In the genomic region with DNA sequence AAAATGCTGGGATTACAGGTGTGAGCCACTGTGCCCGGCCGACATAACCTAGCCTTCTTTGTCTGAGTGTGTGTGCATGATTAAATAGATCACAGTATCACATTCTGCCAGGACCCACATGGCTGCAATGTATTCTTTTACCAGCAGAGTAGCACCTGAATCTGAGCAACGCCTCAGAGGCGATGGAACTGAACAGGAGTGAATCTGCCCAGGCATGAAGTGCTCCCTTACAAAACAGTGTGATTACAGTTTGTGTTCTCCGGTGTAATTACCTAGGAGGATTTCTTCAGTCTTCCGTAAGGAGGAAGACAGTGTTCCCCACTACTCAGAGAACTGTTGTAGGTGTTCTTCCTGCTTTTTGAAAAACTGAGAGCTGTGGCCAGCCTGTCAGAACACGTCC, we compare ENCODE assay signal across 17 cellular contexts. TPM values are rescaled to one million over a fixed set of nuclear protein-coding genes. Genes with fewer than 3 reads are reported as not detected.
"Had no signal": no experiment of that assay in that cellular context is flagged by ENCODE, and none has a peak within 500 bp of the region (broad histone marks: within the 10 kb centered on the region; RNA-seq: fewer than 3 reads in every experiment).

No MANE protein-coding gene starts in this region.

RNA-seq across cellular contexts. Expression of gene PSG2, which starts 46.7 kb away (rescaled TPM):
- total RNA-seq: dermis microvascular lymphatic vessel endothelial cell, gastrocnemius medialis, glomerular endothelial cell, kidney epithelial cell, left cardiac atrium, left lung, lung microvascular endothelial cell, mucosa of gallbladder, osteoblast, progenitor cell of endocrine pancreas, right atrium auricular region, sciatic nerve, smooth muscle cell, temporal lobe, thyroid gland, ureter, vagina had no signal

RNA-seq across cellular contexts. Expression of gene PSG5, which starts 57.1 kb away (rescaled TPM):
- total RNA-seq: dermis microvascular lymphatic vessel endothelial cell, gastrocnemius medialis, left cardiac atrium, left lung, lung microvascular endothelial cell, mucosa of gallbladder, progenitor cell of endocrine pancreas, right atrium auricular region, sciatic nerve, smooth muscle cell, temporal lobe, thyroid gland, ureter, vagina had no signal
